Comparison of ENCODE assay signal across 8 cellular contexts in genomic region chr9:41088450-41089059, GRCh38. TPM values are rescaled to one million over a fixed set of nuclear protein-coding genes. Genes with fewer than 3 reads are reported as not detected.
DNase-seq lines count a peak whose midpoint lies in the region; ATAC-seq and TF ChIP-seq lines count a peak whose summit lies in the region.
"Not testable (repeated sequence)": the region's sequence is repeated elsewhere in the genome, so short reads cannot be mapped to it uniquely, and the experiment has no call there.

No MANE protein-coding gene starts in this region.

- TF ChIP-seq EP300 in esophagus muscularis mucosa (IDR thresholded peaks at IDR 0.05): not testable (repeated sequence)

- not testable (repeated sequence) for TF ChIP-seq POLR2A in esophagus muscularis mucosa (IDR thresholded peaks at IDR 0.05; ENCODE audit: low read depth)

- not testable (repeated sequence) for H3K4me3 Mint-ChIP-seq in activated CD8-positive, alpha-beta T cell treated with anti-CD3 and anti-CD28 coated beads, Interleukin-2, amount 10 ng/mL, durations not matched to agents 7 days and 5 days

- H3K27me3 Mint-ChIP-seq in activated CD8-positive, alpha-beta T cell treated with anti-CD3 and anti-CD28 coated beads, Interleukin-2, amount 10 ng/mL, durations not matched to agents 7 days and 5 days (ENCODE audit: low read depth): peaks cover 10% of the 10 kb centered on the region

- not testable (repeated sequence) for H3K36me3 ChIP-seq in esophagus muscularis mucosa; mucosa of descending colon (ENCODE audit: low read depth)

- H3K27me3 ChIP-seq in esophagus muscularis mucosa: peaks cover 0 to 14% (median 0%) of the 10 kb centered on the region in 4 donors

- not testable (repeated sequence) for H3K9me3 ChIP-seq in esophagus muscularis mucosa, mucosa of descending colon

- not testable (repeated sequence) for H3K36me3 Mint-ChIP-seq in activated CD8-positive, alpha-beta T cell treated with anti-CD3 and anti-CD28 coated beads, Interleukin-2, amount 10 ng/mL, durations not matched to agents 7 days and 5 days (ENCODE audit: low read depth)

- H3K4me1 ChIP-seq in esophagus muscularis mucosa; mucosa of descending colon (ENCODE audit: low read depth): not testable (repeated sequence)

- ATAC-seq in GM19455 (IDR thresholded peaks at IDR 0.05; ENCODE audit: unreplicated experiment): peak; percentile 71
- ATAC-seq in HG02759 (IDR thresholded peaks at IDR 0.05; ENCODE audit: unreplicated experiment): peak; percentile 82
- peak; percentile 39 for ATAC-seq in HG03558 (IDR thresholded peaks at IDR 0.05; ENCODE audit: extremely low read depth, unreplicated experiment)
- peak; percentile 75 for ATAC-seq in activated CD8-positive, alpha-beta T cell treated with anti-CD3 and anti-CD28 coated beads, Interleukin-2, amount 10 ng/mL, durations not matched to agents 7 days and 5 days
- peak; percentile 85 for ATAC-seq in mucosa of descending colon

- H3K4me1 Mint-ChIP-seq in activated CD8-positive, alpha-beta T cell treated with anti-CD3 and anti-CD28 coated beads, Interleukin-2, amount 10 ng/mL, durations not matched to agents 7 days and 5 days (ENCODE audit: low read depth): not testable (repeated sequence)

- not testable (repeated sequence) for H3K27ac Mint-ChIP-seq in activated CD8-positive, alpha-beta T cell treated with anti-CD3 and anti-CD28 coated beads, Interleukin-2, amount 10 ng/mL, durations not matched to agents 7 days and 5 days

- H3K27ac ChIP-seq in esophagus muscularis mucosa (replicated peaks in 1 of 4): not testable (repeated sequence)

- not testable (repeated sequence) for H3K9me3 Mint-ChIP-seq in activated CD8-positive, alpha-beta T cell treated with anti-CD3 and anti-CD28 coated beads, Interleukin-2, amount 10 ng/mL, durations not matched to agents 7 days and 5 days (ENCODE audit: insufficient read depth)

- not testable (repeated sequence) for H3K4me3 ChIP-seq in esophagus muscularis mucosa, mucosa of descending colon

- CTCF ChIA-PET in activated CD8-positive, alpha-beta T cell treated with anti-CD3 and anti-CD28 coated beads, Interleukin-2, amount 10 ng/mL, durations not matched to agents 7 days and 5 days (lab: Charles Lee): interaction anchor here (1.5 kb wide), 1 partner anchor 97 kb away, joined by 3 read pairs; no protein-coding TSS in a partner anchor

- TF ChIP-seq CTCF in GM10266 (IDR thresholded peaks at IDR 0.05; ENCODE audit: control insufficient read depth, insufficient read depth, low read depth, missing control alignments): peak; percentile 9
- peak; percentile 7 to 47 (median 44) for TF ChIP-seq CTCF in esophagus muscularis mucosa (IDR thresholded peaks at IDR 0.05)
- peak; percentile 27 for TF ChIP-seq CTCF in mucosa of descending colon (IDR thresholded peaks at IDR 0.05)

- POLR2A ChIA-PET in activated CD8-positive, alpha-beta T cell treated with anti-CD3 and anti-CD28 coated beads, Interleukin-2, amount 10 ng/mL, durations not matched to agents 7 days and 5 days (lab: Charles Lee): not testable (repeated sequence)

- not testable (repeated sequence) for DNase-seq in GM10266 (ENCODE audit: extremely low spot score); activated CD8-positive, alpha-beta T cell treated with anti-CD3 and anti-CD28 coated beads, Interleukin-2, amount 10 ng/mL, durations not matched to agents 7 days and 5 days; esophagus muscularis mucosa (ENCODE audit: extremely low spot score); mucosa of descending colon
- DNase-seq in superior temporal gyrus (ENCODE audit: extremely low spot score): peak; percentile 16

- 14% methylated on average over 7 of the region's 11 CpGs for WGBS in esophagus muscularis mucosa

- intact Hi-C loops in esophagus muscularis mucosa (cut with DNase I); mucosa of descending colon (cut with DNase I, micrococcal nuclease): not testable (repeated sequence)

RNA-seq across cellular contexts. Expression of gene FOXD4L6, which starts 39.9 kb away (rescaled TPM):
- total RNA-seq in activated CD8-positive, alpha-beta T cell treated with anti-CD3 and anti-CD28 coated beads, Interleukin-2, amount 10 ng/mL, durations not matched to agents 7 days and 5 days: not detected
- under 1 TPM in 1 of 4 donors, not detected in 3; 0.33 TPM for total RNA-seq in esophagus muscularis mucosa
- not detected for total RNA-seq in mucosa of descending colon
